In the genomic region with DNA sequence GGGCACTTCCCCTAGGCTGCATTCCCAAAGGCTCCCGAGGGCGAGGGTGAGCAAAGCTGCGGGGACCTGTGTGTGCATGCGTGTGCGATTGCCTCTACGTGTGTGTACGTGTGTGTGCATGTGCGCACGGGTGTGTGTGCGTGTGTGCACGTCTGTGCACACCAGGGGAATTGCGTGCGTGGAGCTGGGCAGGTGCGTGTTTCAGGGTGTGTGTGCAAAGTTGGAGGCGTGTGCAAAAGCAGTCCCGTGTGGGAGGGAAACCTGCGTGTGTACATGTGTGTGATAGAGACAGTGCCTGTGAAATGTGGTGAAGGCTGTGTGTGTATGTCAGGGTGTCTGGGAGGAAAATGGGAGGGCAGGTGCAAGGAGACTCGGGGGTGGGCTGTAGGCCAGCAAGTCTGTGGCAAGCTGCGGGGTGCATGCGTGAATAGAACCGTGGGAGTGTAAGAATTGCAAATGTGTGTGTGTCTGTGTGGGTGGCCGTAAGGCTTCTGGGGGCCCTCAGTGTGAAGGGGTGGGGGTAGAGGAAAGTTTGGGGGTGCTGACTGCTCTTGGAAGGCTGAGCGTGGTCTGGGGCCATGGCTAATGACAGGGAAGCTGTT, we compare ENCODE assay signal across 1 cellular context.
TF ChIP-seq lines count a peak whose summit lies in the region.

No MANE protein-coding gene starts in this region.

TF ChIP-seq in H1, 55 proteins besides CTCF, POLR2A, EP300 and RAD21:
- TF ChIP-seq, protein P1, sequence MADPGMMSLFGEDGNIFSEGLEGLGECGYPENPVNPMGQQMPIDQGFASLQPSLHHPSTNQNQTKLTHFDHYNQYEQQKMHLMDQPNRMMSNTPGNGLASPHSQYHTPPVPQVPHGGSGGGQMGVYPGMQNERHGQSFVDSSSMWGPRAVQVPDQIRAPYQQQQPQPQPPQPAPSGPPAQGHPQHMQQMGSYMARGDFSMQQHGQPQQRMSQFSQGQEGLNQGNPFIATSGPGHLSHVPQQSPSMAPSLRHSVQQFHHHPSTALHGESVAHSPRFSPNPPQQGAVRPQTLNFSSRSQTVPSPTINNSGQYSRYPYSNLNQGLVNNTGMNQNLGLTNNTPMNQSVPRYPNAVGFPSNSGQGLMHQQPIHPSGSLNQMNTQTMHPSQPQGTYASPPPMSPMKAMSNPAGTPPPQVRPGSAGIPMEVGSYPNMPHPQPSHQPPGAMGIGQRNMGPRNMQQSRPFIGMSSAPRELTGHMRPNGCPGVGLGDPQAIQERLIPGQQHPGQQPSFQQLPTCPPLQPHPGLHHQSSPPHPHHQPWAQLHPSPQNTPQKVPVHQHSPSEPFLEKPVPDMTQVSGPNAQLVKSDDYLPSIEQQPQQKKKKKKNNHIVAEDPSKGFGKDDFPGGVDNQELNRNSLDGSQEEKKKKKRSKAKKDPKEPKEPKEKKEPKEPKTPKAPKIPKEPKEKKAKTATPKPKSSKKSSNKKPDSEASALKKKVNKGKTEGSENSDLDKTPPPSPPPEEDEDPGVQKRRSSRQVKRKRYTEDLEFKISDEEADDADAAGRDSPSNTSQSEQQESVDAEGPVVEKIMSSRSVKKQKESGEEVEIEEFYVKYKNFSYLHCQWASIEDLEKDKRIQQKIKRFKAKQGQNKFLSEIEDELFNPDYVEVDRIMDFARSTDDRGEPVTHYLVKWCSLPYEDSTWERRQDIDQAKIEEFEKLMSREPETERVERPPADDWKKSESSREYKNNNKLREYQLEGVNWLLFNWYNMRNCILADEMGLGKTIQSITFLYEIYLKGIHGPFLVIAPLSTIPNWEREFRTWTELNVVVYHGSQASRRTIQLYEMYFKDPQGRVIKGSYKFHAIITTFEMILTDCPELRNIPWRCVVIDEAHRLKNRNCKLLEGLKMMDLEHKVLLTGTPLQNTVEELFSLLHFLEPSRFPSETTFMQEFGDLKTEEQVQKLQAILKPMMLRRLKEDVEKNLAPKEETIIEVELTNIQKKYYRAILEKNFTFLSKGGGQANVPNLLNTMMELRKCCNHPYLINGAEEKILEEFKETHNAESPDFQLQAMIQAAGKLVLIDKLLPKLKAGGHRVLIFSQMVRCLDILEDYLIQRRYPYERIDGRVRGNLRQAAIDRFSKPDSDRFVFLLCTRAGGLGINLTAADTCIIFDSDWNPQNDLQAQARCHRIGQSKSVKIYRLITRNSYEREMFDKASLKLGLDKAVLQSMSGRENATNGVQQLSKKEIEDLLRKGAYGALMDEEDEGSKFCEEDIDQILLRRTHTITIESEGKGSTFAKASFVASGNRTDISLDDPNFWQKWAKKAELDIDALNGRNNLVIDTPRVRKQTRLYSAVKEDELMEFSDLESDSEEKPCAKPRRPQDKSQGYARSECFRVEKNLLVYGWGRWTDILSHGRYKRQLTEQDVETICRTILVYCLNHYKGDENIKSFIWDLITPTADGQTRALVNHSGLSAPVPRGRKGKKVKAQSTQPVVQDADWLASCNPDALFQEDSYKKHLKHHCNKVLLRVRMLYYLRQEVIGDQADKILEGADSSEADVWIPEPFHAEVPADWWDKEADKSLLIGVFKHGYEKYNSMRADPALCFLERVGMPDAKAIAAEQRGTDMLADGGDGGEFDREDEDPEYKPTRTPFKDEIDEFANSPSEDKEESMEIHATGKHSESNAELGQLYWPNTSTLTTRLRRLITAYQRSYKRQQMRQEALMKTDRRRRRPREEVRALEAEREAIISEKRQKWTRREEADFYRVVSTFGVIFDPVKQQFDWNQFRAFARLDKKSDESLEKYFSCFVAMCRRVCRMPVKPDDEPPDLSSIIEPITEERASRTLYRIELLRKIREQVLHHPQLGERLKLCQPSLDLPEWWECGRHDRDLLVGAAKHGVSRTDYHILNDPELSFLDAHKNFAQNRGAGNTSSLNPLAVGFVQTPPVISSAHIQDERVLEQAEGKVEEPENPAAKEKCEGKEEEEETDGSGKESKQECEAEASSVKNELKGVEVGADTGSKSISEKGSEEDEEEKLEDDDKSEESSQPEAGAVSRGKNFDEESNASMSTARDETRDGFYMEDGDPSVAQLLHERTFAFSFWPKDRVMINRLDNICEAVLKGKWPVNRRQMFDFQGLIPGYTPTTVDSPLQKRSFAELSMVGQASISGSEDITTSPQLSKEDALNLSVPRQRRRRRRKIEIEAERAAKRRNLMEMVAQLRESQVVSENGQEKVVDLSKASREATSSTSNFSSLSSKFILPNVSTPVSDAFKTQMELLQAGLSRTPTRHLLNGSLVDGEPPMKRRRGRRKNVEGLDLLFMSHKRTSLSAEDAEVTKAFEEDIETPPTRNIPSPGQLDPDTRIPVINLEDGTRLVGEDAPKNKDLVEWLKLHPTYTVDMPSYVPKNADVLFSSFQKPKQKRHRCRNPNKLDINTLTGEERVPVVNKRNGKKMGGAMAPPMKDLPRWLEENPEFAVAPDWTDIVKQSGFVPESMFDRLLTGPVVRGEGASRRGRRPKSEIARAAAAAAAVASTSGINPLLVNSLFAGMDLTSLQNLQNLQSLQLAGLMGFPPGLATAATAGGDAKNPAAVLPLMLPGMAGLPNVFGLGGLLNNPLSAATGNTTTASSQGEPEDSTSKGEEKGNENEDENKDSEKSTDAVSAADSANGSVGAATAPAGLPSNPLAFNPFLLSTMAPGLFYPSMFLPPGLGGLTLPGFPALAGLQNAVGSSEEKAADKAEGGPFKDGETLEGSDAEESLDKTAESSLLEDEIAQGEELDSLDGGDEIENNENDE (IDR thresholded peaks at IDR 0.05; ENCODE audit: insufficient replicate concordance, low read length) = no peak
- TF ChIP-seq BACH1 (IDR thresholded peaks at IDR 0.05; ENCODE audit: low read length) (no peak), TEAD4 (IDR thresholded peaks at IDR 0.05; ENCODE audit: low read depth, low read length) (no peak), SUZ12 (IDR thresholded peaks at IDR 0.05; ENCODE audit: low read length) (no peak), KDM1A (IDR thresholded peaks at IDR 0.05; ENCODE audit: borderline replicate concordance, low read length) (peak; percentile 71; the same call in 1 of the 2 replicates), KDM4A (IDR thresholded peaks at IDR 0.05; ENCODE audit: low read depth, low read length, severe bottlenecking) (peak; percentile 31)
